Comparison of ENCODE assay signal across 8 cellular contexts in genomic region chr2:38554973-38555595, GRCh38. TPM values are rescaled to one million over a fixed set of nuclear protein-coding genes. Genes with fewer than 3 reads are reported as not detected.
A peak's percentile ranks its signal among the peaks of the same experiment; 100 is the strongest.
DNase-seq lines count a peak whose midpoint lies in the region; ATAC-seq, FAIRE-seq and TF ChIP-seq lines count a peak whose summit lies in the region.
"Had no signal": no experiment of that assay in that cellular context is flagged by ENCODE, and none has a peak within 500 bp of the region (broad histone marks: within the 10 kb centered on the region; RNA-seq: fewer than 3 reads in every experiment).

No MANE protein-coding gene starts in this region.

- H3K4me3 Mint-ChIP-seq in effector memory CD8-positive, alpha-beta T cell, result no peak overlapping the region

- WGBS in pancreas, 2 donors, result 95 to 96% methylated on average over 8 of the region's 8 CpGs

- no peaks in the 10 kb centered on the region for H3K4me1 ChIP-seq in pancreas

- no peak for FAIRE-seq in pancreas (lab: Jason Lieb, UNC)

- no peaks in the 10 kb centered on the region for H3K9me3 Mint-ChIP-seq in effector memory CD8-positive, alpha-beta T cell

- no peaks in the 10 kb centered on the region for H3K27me3 ChIP-seq in pancreas

- H3K4me1 Mint-ChIP-seq in effector memory CD8-positive, alpha-beta T cell (ENCODE audit: low read depth in 2 of 2), result peaks cover 0 to 3% of the 10 kb centered on the region in 2 donors

- no peaks in the 10 kb centered on the region for H3K36me3 Mint-ChIP-seq in effector memory CD8-positive, alpha-beta T cell (ENCODE audit: insufficient read depth)

- ATAC-seq in effector memory CD8-positive, alpha-beta T cell (replicated peaks), result no peak
- ATAC-seq in pancreas (peak in 3 of 4 donors; percentile 16 to 52 (median 43)), HG02885 (IDR thresholded peaks at IDR 0.05; ENCODE audit: poor library complexity, unreplicated experiment) (no peak), HG03159 (IDR thresholded peaks at IDR 0.05; ENCODE audit: unreplicated experiment) (no peak)

- H3K27ac Mint-ChIP-seq in effector memory CD8-positive, alpha-beta T cell, result peak overlapping the region; percentile 45 to 62

- no peaks in the 10 kb centered on the region for H3K9me3 ChIP-seq in pancreas

- peak; percentile 49 for TF ChIP-seq CTCF in GM12865 (IDR thresholded peaks at IDR 0.05; ENCODE audit: insufficient read depth, low read depth, low read length, missing control alignments)
- peak in 1 of 4 donors; percentile 23 for TF ChIP-seq CTCF in pancreas (IDR thresholded peaks at IDR 0.05)

- H3K36me3 ChIP-seq in pancreas, result no peaks in the 10 kb centered on the region

- no peak overlapping the region for H3K4me3 ChIP-seq in GM12865 (ENCODE audit: low read depth, low read length)
- no peak overlapping the region for H3K4me3 ChIP-seq in pancreas

- H3K27me3 Mint-ChIP-seq in effector memory CD8-positive, alpha-beta T cell, result no peaks in the 10 kb centered on the region

- H3K27ac ChIP-seq in pancreas, result no peak overlapping the region

- intact Hi-C loops in pancreas (cut with DNase I), result no loop called here

- DNase-seq in GM12865 (ENCODE audit: low read depth) (peak; percentile 24), M059J (ENCODE audit: low read depth) (peak; percentile 29), pancreas (no peak), pons (ENCODE audit: low spot score) (no peak)
- no peak for DNase-seq in effector memory CD8-positive, alpha-beta T cell
- DNase-seq: NCI-H524 treated with DMSO at 0.1 percent for 48 hours had no signal

RNA-seq across cellular contexts. Expression of gene HNRNPLL, which starts 47.6 kb away (rescaled TPM):
- total RNA-seq in M059J (2014; rRNA removed; shearing (Covaris generic)), result 30.7 and 42.8 TPM in 2 replicates
- 10 to 100 TPM; 12.3 to 20.8 (median 15.0) TPM for total RNA-seq in pancreas
- polyA plus RNA-seq in pancreas, result 1 to 10 TPM; 4.9 to 8.1 TPM

Comparison
In these comparisons a context has a peak if more than half of its experiments do, and no peak if none do; other contexts are left out.
1. DNase-seq: peak in GM12865 (single experiment) and M059J (single experiment); none in effector memory CD8-positive, alpha-beta T cell (0 of 3), pancreas (0 of 6) and pons (single experiment).
2. ATAC-seq: peak in pancreas (3 of 4); none in effector memory CD8-positive, alpha-beta T cell (single experiment), HG02885 (single experiment) and HG03159 (single experiment).